ENCODE assay signal across 19 cellular contexts in the genomic region with DNA sequence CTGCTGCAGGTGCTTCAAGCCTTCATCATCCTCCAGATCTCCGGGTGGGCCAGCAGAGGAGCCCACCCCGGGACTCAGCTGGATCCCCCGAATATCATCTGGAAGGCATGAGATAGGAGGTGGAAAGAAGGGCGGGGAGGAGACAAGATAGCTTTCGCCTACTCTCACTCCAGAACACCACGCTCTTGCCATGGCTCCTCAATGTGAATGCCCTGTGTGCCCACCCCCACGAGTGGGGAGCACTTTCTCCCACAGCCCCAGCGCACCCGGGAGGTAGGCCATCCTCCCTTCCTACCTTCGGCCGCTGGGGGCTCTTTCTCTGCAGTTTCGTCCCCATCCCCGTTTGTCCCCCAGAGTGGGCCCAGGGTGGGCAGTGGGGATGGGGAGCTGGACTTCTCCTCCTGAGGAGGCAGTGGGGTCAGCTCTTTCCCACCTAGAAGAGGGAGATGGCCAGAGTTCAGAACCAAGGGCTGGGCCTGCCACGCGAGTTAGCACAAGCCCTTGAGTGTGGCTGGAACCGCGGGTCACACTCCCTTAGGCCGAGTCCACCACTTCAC. TPM values are rescaled to one million over a fixed set of nuclear protein-coding genes. Genes with fewer than 3 reads are reported as not detected.
"Had no signal": no experiment of that assay in that cellular context is flagged by ENCODE, and none has a peak within 500 bp of the region (broad histone marks: within the 10 kb centered on the region; RNA-seq: fewer than 3 reads in every experiment).

No MANE protein-coding gene starts in this region.

- H3K27ac ChIP-seq: body of pancreas, epithelial cell of prostate, sigmoid colon, upper lobe of right lung, WERI-Rb-1 had no signal

- H3K4me3 ChIP-seq: body of pancreas, dorsolateral prefrontal cortex, sigmoid colon, upper lobe of right lung had no signal

- H3K27me3 ChIP-seq: body of pancreas, dorsolateral prefrontal cortex, sigmoid colon, upper lobe of right lung had no signal

- H3K9me3 ChIP-seq: body of pancreas, sigmoid colon, upper lobe of right lung had no signal

- H3K4me1 ChIP-seq: upper lobe of right lung had no signal

- ATAC-seq: body of pancreas, left lobe of liver, upper lobe of right lung had no signal

- FAIRE-seq: keratinocyte had no signal

- DNase-seq: activated CD4-positive, alpha-beta T cell treated with anti-CD3 and anti-CD28 coated beads, Interleukin-2, amount 50 U/mL, for 48 hours; body of pancreas; caudate nucleus; dorsolateral prefrontal cortex; endodermal cell; foreskin fibroblast; hypothalamus; midbrain; nucleus accumbens; sigmoid colon; stimulated activated naive CD4-positive, alpha-beta T cell; T-helper 2 cell; upper lobe of right lung; WERI-Rb-1 had no signal

RNA-seq across cellular contexts. Expression of a gene that starts 28.9 kb away (rescaled TPM):
- total RNA-seq: endodermal cell, left lobe of liver, lung microvascular endothelial cell, renal cortical epithelial cell, upper lobe of right lung had no signal
- polyA plus RNA-seq: keratinocyte had no signal

RNA-seq across cellular contexts. Expression of a gene that starts 35.1 kb away (rescaled TPM):
- total RNA-seq: lung microvascular endothelial cell, renal cortical epithelial cell, sigmoid colon, upper lobe of right lung had no signal
- polyA plus RNA-seq: sigmoid colon had no signal
